Comparison of ENCODE assay signal across 5 cellular contexts in genomic region chr16:29791845-29792797, GRCh38. TPM values are rescaled to one million over a fixed set of nuclear protein-coding genes. Genes with fewer than 3 reads are reported as not detected.
DNase-seq lines count a peak whose midpoint lies in the region; TF ChIP-seq lines count a peak whose summit lies in the region.

No MANE protein-coding gene starts in this region.

- intact Hi-C loops in colonic mucosa (cut with DNase I): no loop called here

- H2AFZ ChIP-seq in MM.1S (ENCODE audit: low read length): no peak overlapping the region

- H3K9ac ChIP-seq in MM.1S (ENCODE audit: low read length) (peak overlapping the region; percentile 82; the same call in 1 of the 2 replicates), colonic mucosa (ENCODE audit: low read depth in 2 of 2, low read length in 2 of 2) (peak overlapping the region in 1 of 2 donors; percentile 38)

- H3F3A ChIP-seq in MM.1S (ENCODE audit: insufficient read depth, low read length): peaks cover 5% of the 10 kb centered on the region

- peaks cover 69% of the 10 kb centered on the region for H3K79me2 ChIP-seq in MM.1S (ENCODE audit: low read length)

- H3K9me2 ChIP-seq in MM.1S (replicated peaks; ENCODE audit: insufficient read depth, low read length): no peaks in the 10 kb centered on the region

- DNase-seq in MM.1S: no peak
- no peak for DNase-seq in colonic mucosa
- DNase-seq in retinal pigment epithelial cell (ENCODE audit: low read depth): no peak
- no peak for DNase-seq in NCI-H510A (lab: John Stamatoyannopoulos, UW)
- no peak for DNase-seq in SHP77 (lab: John Stamatoyannopoulos, UW)

- no peaks in the 10 kb centered on the region for H3K27me3 ChIP-seq in MM.1S (replicated peaks; ENCODE audit: insufficient read depth, low read length)
- no peaks in the 10 kb centered on the region for H3K27me3 ChIP-seq in colonic mucosa

- H3K4me3 ChIP-seq in MM.1S (ENCODE audit: low read length) (peak overlapping the region; percentile 74), colonic mucosa (peak overlapping the region; percentile 78), retinal pigment epithelial cell (ENCODE audit: low read length) (peak overlapping the region; percentile 97)

- no peaks in the 10 kb centered on the region for H4K20me1 ChIP-seq in MM.1S (ENCODE audit: insufficient read depth, low read length)

- H3K36me3 ChIP-seq in MM.1S (replicated peaks; ENCODE audit: insufficient read depth, low read length) (peaks cover 12% of the 10 kb centered on the region; the same call in 1 of the 2 replicates), colonic mucosa (no peaks in the 10 kb centered on the region)

- H3K4me1 ChIP-seq in MM.1S (ENCODE audit: low read length) (peaks cover 19% of the 10 kb centered on the region), colonic mucosa (no peaks in the 10 kb centered on the region)

- H3K9me3 ChIP-seq in MM.1S (replicated peaks; ENCODE audit: insufficient read depth, low read length) (no peaks in the 10 kb centered on the region), colonic mucosa (no peaks in the 10 kb centered on the region)

- H3K27ac ChIP-seq in MM.1S (ENCODE audit: low read length): no peak overlapping the region
- H3K27ac ChIP-seq in colonic mucosa: no peak overlapping the region

- TF ChIP-seq CTCF in MM.1S (IDR thresholded peaks at IDR 0.05; ENCODE audit: low read length): no peak
- TF ChIP-seq CTCF in colonic mucosa (IDR thresholded peaks at IDR 0.05): no peak
- TF ChIP-seq CTCF in retinal pigment epithelial cell (conservative IDR thresholded peaks at IDR 0.05; ENCODE audit: low read depth, low read length): no peak

- peak overlapping the region; percentile 75 for H3K4me2 ChIP-seq in MM.1S (ENCODE audit: low read depth, low read length)

RNA-seq across cellular contexts. Expression of gene KIF22, which starts 1.6 kb away (rescaled TPM):
- total RNA-seq in colonic mucosa: 100 to 1,000 TPM in 1 of 2 donors, 10 to 100 TPM in 1; 60.7 to 150 TPM

RNA-seq across cellular contexts. Expression of gene ZG16, which starts 14.1 kb away (rescaled TPM):
- 100 to 1,000 TPM; 280 to 758 TPM for total RNA-seq in colonic mucosa

RNA-seq across cellular contexts. Expression of gene MAZ, which starts 14.2 kb away (rescaled TPM):
- total RNA-seq in colonic mucosa: 100 to 1,000 TPM; 286 to 441 TPM

RNA-seq across cellular contexts. Expression of gene PRRT2, which starts 19.9 kb away (rescaled TPM):
- 1 to 10 TPM; 1.4 to 1.7 TPM for total RNA-seq in colonic mucosa

RNA-seq across cellular contexts. Expression of gene PAGR1, which starts 23.8 kb away (rescaled TPM):
- total RNA-seq in colonic mucosa: 10 to 100 TPM; 16.0 to 45.0 TPM
